ENCODE assay signal across 1 cellular context in genomic region chr13:49669735-49670309, GRCh38.
TF ChIP-seq lines count a peak whose summit lies in the region.

No MANE protein-coding gene starts in this region.

TF ChIP-seq in HepG2, 621 proteins besides CTCF, POLR2A, EP300 and RAD21 (continued from another document and continues in another):
- TF ChIP-seq ZNF10 (CRISPR knock-in tag; IDR thresholded peaks at IDR 0.05; ENCODE audit: borderline replicate concordance, low read depth) (no peak), FOXO1 (CRISPR knock-in tag; IDR thresholded peaks at IDR 0.05) (no peak), HDAC2 (CRISPR knock-in tag; IDR thresholded peaks at IDR 0.05) (no peak), HNRNPUL1 (IDR thresholded peaks at IDR 0.05; ENCODE audit: low read depth, low read length) (no peak), ZFX (CRISPR knock-in tag; IDR thresholded peaks at IDR 0.05; ENCODE audit: low read depth) (0 out of 2 replicates have a peak, but pooled peaks have one; percentile 15), CERS6 (CRISPR knock-in tag; IDR thresholded peaks at IDR 0.05) (no peak), GATAD2A (CRISPR knock-in tag; IDR thresholded peaks at IDR 0.05) (0 out of 2 replicates have a peak, but pooled peaks have one; percentile 19), YY1 (IDR thresholded peaks at IDR 0.05; ENCODE audit: insufficient read depth, insufficient replicate concordance, low read depth, low read length) (no peak), ZNF780A (CRISPR knock-in tag; IDR thresholded peaks at IDR 0.05) (no peak), DR1 (CRISPR knock-in tag; IDR thresholded peaks at IDR 0.05) (no peak), ZSCAN12 (CRISPR knock-in tag; IDR thresholded peaks at IDR 0.05) (no peak), ZNF788 (CRISPR knock-in tag; IDR thresholded peaks at IDR 0.05; ENCODE audit: borderline replicate concordance) (no peak), TEAD3 (CRISPR knock-in tag; optimal IDR thresholded peaks at IDR 0.05; ENCODE audit: borderline replicate concordance) (peak; percentile 21), STAG1 (CRISPR knock-in tag; IDR thresholded peaks at IDR 0.05) (peak; percentile 95), TBX2 (CRISPR knock-in tag; IDR thresholded peaks at IDR 0.05; ENCODE audit: borderline replicate concordance) (no peak), KAT2B (IDR thresholded peaks at IDR 0.05; ENCODE audit: borderline replicate concordance, low read depth, low read length) (no peak), ZFP41 (CRISPR knock-in tag; IDR thresholded peaks at IDR 0.05; ENCODE audit: borderline replicate concordance) (no peak), ZNF44 (CRISPR knock-in tag; IDR thresholded peaks at IDR 0.05) (no peak), BCLAF1 (IDR thresholded peaks at IDR 0.05) (no peak), SNRNP70 (IDR thresholded peaks at IDR 0.05; ENCODE audit: low read depth, low read length) (no peak), MATR3 (CRISPR knock-in tag; IDR thresholded peaks at IDR 0.05) (no peak), ZFP82 (CRISPR knock-in tag; IDR thresholded peaks at IDR 0.05; ENCODE audit: borderline replicate concordance) (no peak), FOSL2 (CRISPR knock-in tag; IDR thresholded peaks at IDR 0.05) (0 out of 2 replicates have a peak, but pooled peaks have one; percentile 26), ZNF354B (CRISPR knock-in tag; IDR thresholded peaks at IDR 0.05) (no peak), CEBPG (CRISPR knock-in tag; IDR thresholded peaks at IDR 0.05) (no peak), ZNF30 (CRISPR knock-in tag; IDR thresholded peaks at IDR 0.05) (no peak), SALL1 (CRISPR knock-in tag; IDR thresholded peaks at IDR 0.05) (0 out of 2 replicates have a peak, but pooled peaks have one; percentile 15), MAFF (IDR thresholded peaks at IDR 0.05; ENCODE audit: low read depth, low read length) (no peak), NPAS2 (CRISPR knock-in tag; IDR thresholded peaks at IDR 0.05; ENCODE audit: borderline replicate concordance) (no peak), ZNF775 (CRISPR knock-in tag; IDR thresholded peaks at IDR 0.05; ENCODE audit: borderline replicate concordance) (no peak), PRDM15 (CRISPR knock-in tag; IDR thresholded peaks at IDR 0.05) (no peak), EZH2 (conservative IDR thresholded peaks at IDR 0.05; ENCODE audit: low read depth, low read length) (no peak), SMC3 (IDR thresholded peaks at IDR 0.05; ENCODE audit: low read length) (peak; percentile 90), ZNF564 (CRISPR knock-in tag; IDR thresholded peaks at IDR 0.05) (no peak), ZNF331 (CRISPR knock-in tag; IDR thresholded peaks at IDR 0.05) (no peak), ZNF225 (CRISPR knock-in tag; IDR thresholded peaks at IDR 0.05) (no peak), KLF16 (CRISPR knock-in tag; IDR thresholded peaks at IDR 0.05) (no peak), HIVEP1 (CRISPR knock-in tag; IDR thresholded peaks at IDR 0.05) (no peak), MIER3 (CRISPR knock-in tag; IDR thresholded peaks at IDR 0.05; ENCODE audit: borderline replicate concordance) (no peak)
- TF ChIP-seq, protein P1, sequence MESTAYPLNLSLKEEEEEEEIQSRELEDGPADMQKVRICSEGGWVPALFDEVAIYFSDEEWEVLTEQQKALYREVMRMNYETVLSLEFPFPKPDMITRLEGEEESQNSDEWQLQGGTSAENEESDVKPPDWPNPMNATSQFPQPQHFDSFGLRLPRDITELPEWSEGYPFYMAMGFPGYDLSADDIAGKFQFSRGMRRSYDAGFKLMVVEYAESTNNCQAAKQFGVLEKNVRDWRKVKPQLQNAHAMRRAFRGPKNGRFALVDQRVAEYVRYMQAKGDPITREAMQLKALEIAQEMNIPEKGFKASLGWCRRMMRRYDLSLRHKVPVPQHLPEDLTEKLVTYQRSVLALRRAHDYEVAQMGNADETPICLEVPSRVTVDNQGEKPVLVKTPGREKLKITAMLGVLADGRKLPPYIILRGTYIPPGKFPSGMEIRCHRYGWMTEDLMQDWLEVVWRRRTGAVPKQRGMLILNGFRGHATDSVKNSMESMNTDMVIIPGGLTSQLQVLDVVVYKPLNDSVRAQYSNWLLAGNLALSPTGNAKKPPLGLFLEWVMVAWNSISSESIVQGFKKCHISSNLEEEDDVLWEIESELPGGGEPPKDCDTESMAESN (CRISPR knock-in tag; conservative IDR thresholded peaks at IDR 0.05) = no peak
- TF ChIP-seq, protein P2, sequence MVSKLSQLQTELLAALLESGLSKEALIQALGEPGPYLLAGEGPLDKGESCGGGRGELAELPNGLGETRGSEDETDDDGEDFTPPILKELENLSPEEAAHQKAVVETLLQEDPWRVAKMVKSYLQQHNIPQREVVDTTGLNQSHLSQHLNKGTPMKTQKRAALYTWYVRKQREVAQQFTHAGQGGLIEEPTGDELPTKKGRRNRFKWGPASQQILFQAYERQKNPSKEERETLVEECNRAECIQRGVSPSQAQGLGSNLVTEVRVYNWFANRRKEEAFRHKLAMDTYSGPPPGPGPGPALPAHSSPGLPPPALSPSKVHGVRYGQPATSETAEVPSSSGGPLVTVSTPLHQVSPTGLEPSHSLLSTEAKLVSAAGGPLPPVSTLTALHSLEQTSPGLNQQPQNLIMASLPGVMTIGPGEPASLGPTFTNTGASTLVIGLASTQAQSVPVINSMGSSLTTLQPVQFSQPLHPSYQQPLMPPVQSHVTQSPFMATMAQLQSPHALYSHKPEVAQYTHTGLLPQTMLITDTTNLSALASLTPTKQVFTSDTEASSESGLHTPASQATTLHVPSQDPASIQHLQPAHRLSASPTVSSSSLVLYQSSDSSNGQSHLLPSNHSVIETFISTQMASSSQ (IDR thresholded peaks at IDR 0.05; ENCODE audit: low read depth) = no peak
- TF ChIP-seq, protein P2 (CRISPR knock-in tag; IDR thresholded peaks at IDR 0.05; ENCODE audit: borderline replicate concordance) = 0 out of 2 replicates have a peak, but pooled peaks have one; percentile 15
- TF ChIP-seq, protein P3, sequence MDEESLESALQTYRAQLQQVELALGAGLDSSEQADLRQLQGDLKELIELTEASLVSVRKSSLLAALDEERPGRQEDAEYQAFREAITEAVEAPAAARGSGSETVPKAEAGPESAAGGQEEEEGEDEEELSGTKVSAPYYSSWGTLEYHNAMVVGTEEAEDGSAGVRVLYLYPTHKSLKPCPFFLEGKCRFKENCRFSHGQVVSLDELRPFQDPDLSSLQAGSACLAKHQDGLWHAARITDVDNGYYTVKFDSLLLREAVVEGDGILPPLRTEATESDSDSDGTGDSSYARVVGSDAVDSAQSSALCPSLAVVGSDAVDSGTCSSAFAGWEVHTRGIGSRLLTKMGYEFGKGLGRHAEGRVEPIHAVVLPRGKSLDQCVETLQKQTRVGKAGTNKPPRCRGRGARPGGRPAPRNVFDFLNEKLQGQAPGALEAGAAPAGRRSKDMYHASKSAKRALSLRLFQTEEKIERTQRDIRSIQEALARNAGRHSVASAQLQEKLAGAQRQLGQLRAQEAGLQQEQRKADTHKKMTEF (CRISPR knock-in tag; IDR thresholded peaks at IDR 0.05) = no peak
- TF ChIP-seq, protein P4, sequence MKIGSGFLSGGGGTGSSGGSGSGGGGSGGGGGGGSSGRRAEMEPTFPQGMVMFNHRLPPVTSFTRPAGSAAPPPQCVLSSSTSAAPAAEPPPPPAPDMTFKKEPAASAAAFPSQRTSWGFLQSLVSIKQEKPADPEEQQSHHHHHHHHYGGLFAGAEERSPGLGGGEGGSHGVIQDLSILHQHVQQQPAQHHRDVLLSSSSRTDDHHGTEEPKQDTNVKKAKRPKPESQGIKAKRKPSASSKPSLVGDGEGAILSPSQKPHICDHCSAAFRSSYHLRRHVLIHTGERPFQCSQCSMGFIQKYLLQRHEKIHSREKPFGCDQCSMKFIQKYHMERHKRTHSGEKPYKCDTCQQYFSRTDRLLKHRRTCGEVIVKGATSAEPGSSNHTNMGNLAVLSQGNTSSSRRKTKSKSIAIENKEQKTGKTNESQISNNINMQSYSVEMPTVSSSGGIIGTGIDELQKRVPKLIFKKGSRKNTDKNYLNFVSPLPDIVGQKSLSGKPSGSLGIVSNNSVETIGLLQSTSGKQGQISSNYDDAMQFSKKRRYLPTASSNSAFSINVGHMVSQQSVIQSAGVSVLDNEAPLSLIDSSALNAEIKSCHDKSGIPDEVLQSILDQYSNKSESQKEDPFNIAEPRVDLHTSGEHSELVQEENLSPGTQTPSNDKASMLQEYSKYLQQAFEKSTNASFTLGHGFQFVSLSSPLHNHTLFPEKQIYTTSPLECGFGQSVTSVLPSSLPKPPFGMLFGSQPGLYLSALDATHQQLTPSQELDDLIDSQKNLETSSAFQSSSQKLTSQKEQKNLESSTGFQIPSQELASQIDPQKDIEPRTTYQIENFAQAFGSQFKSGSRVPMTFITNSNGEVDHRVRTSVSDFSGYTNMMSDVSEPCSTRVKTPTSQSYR (CRISPR knock-in tag; IDR thresholded peaks at IDR 0.05; ENCODE audit: borderline replicate concordance) = peak; percentile 85
- TF ChIP-seq, protein P5, sequence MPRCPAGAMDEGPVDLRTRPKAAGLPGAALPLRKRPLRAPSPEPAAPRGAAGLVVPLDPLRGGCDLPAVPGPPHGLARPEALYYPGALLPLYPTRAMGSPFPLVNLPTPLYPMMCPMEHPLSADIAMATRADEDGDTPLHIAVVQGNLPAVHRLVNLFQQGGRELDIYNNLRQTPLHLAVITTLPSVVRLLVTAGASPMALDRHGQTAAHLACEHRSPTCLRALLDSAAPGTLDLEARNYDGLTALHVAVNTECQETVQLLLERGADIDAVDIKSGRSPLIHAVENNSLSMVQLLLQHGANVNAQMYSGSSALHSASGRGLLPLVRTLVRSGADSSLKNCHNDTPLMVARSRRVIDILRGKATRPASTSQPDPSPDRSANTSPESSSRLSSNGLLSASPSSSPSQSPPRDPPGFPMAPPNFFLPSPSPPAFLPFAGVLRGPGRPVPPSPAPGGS (CRISPR knock-in tag; IDR thresholded peaks at IDR 0.05) = no peak
